ENCODE assay signal across 8 cellular contexts in genomic region chr2:42663106-42663755, GRCh38.
DNase-seq lines count a peak whose midpoint lies in the region; ATAC-seq and TF ChIP-seq lines count a peak whose summit lies in the region.

No MANE protein-coding gene starts in this region.

- H3K4me3 ChIP-seq in HCT116 (replicated peaks in 1 of 2; ENCODE audit: low read depth in 1 of 2, low read length in 2 of 2) = no peak overlapping the region
- no peak overlapping the region for H3K4me3 ChIP-seq in MM.1S (ENCODE audit: low read length)
- no peak overlapping the region for H3K4me3 ChIP-seq in psoas muscle

- DNase-seq in GM10248 (ENCODE audit: extremely low spot score) (peak; percentile 78), HCT116 (ENCODE audit: low read depth, low spot score) (peak; percentile 46), MM.1S (peak; percentile 71), SK-N-DZ (ENCODE audit: low spot score) (peak; percentile 67), head of caudate nucleus (peak; percentile 38 to 87 (median 68)), psoas muscle (peak; percentile 47 to 76), GOT3 (lab: John Stamatoyannopoulos, UW) (no peak)
- peak; percentile 61 for DNase-seq in activated naive CD4-positive, alpha-beta T cell treated with anti-CD3 and anti-CD28 coated beads, Interleukin-2, amount 50 U/mL, for 16 hours

- POLR2A ChIA-PET in GM10248 (lab: Yijun Ruan, JAX) = interaction anchor here (0.6 kb wide), 1 partner anchor 316 kb away, joined by 5 read pairs; no protein-coding TSS in a partner anchor
- POLR2A ChIA-PET in HCT116 (lab: Charles Lee) = no interaction called here

- RAD21 ChIA-PET in HCT116 (lab: Charles Lee; ENCODE audit: low non-redundant PET in 1 of 2, low total read pairs in 2 of 2, uncharacterized antibody in 2 of 2, unreplicated experiment in 2 of 2) = interaction anchor here (0.6 to 0.7 kb wide), 2 partner anchors 185 to 851 kb away, joined by 3 to 4 read pairs; no protein-coding TSS in a partner anchor

- H3K79me2 ChIP-seq in HCT116 (ENCODE audit: insufficient read depth, low read length) = no peaks in the 10 kb centered on the region
- H3K79me2 ChIP-seq in MM.1S (ENCODE audit: low read length) = no peaks in the 10 kb centered on the region

- H3K4me1 ChIP-seq in HCT116 (ENCODE audit: control insufficient read depth in 1 of 2, insufficient read depth in 2 of 2, low read length in 2 of 2) (no peaks in the 10 kb centered on the region), MM.1S (ENCODE audit: low read length) (no peaks in the 10 kb centered on the region), psoas muscle (no peaks in the 10 kb centered on the region)

- no peaks in the 10 kb centered on the region for H3F3A ChIP-seq in MM.1S (ENCODE audit: insufficient read depth, low read length)

- H3K27ac ChIP-seq in HCT116 (ENCODE audit: low read depth, low read length) = no peak overlapping the region
- H3K27ac ChIP-seq in MM.1S (ENCODE audit: low read length) = no peak overlapping the region
- no peak overlapping the region for H3K27ac ChIP-seq in psoas muscle

- intact Hi-C loops in HCT116 (cut with micrococcal nuclease) (loop anchor here (1.0 to 10.0 kb wide), 4 partner anchors 151 to 798 kb away; no protein-coding TSS in a partner anchor), head of caudate nucleus (cut with DNase I) (loop anchor here (10.0 kb wide), 1 partner anchor 168 kb away; the partner anchor contains the start of gene KCNG3), psoas muscle (cut with DNase I) (loop anchor here in 1 of 2 donors (2.0 to 5.0 kb wide), 2 partner anchors 151 to 168 kb away; no protein-coding TSS in a partner anchor)

- H3K4me2 ChIP-seq in HCT116 (ENCODE audit: low read length) = no peak overlapping the region
- no peak overlapping the region for H3K4me2 ChIP-seq in MM.1S (ENCODE audit: low read depth, low read length)

- no peak overlapping the region for H3K9ac ChIP-seq in HCT116 (ENCODE audit: low read length)
- H3K9ac ChIP-seq in MM.1S (ENCODE audit: low read length) = no peak overlapping the region

- TF ChIP-seq RAD21 in HCT116 (IDR thresholded peaks at IDR 0.05; ENCODE audit: low read depth) = peak; percentile 92

- H3K9me2 ChIP-seq in HCT116 (ENCODE audit: insufficient read depth) = no peaks in the 10 kb centered on the region
- no peaks in the 10 kb centered on the region for H3K9me2 ChIP-seq in MM.1S (replicated peaks; ENCODE audit: insufficient read depth, low read length)

- TF ChIP-seq CTCF in GM10248 (IDR thresholded peaks at IDR 0.05; ENCODE audit: control extremely low read depth, extremely low read depth, low read depth, missing control alignments) (peak; percentile 98), HCT116 (IDR thresholded peaks at IDR 0.05 in 2 of 3, conservative IDR thresholded peaks at IDR 0.05 in 1 of 3; ENCODE audit: borderline replicate concordance in 1 of 3, insufficient read depth in 1 of 3, low read depth in 2 of 3, low read length in 2 of 3) (peak; percentile 90 to 99 (median 98)), MM.1S (IDR thresholded peaks at IDR 0.05; ENCODE audit: low read length) (peak; percentile 96), psoas muscle (IDR thresholded peaks at IDR 0.05) (peak; percentile 94)

- no peaks in the 10 kb centered on the region for H4K20me1 ChIP-seq in HCT116 (ENCODE audit: insufficient read depth)
- no peaks in the 10 kb centered on the region for H4K20me1 ChIP-seq in MM.1S (ENCODE audit: insufficient read depth, low read length)

- H2AFZ ChIP-seq in HCT116 (ENCODE audit: low read depth, low read length, poor library complexity, severe bottlenecking) (no peak overlapping the region), MM.1S (ENCODE audit: low read length) (no peak overlapping the region)

- H3K36me3 ChIP-seq in HCT116 (ENCODE audit: control insufficient read depth in 1 of 2, insufficient read depth in 2 of 2, low read length in 2 of 2) (no peaks in the 10 kb centered on the region), MM.1S (replicated peaks; ENCODE audit: insufficient read depth, low read length) (no peaks in the 10 kb centered on the region), psoas muscle (ENCODE audit: insufficient read depth in 1 of 2, low read depth in 1 of 2) (peaks cover 0 to 15% of the 10 kb centered on the region in 2 donors)

- CTCF ChIA-PET in GM10248 (lab: Yijun Ruan, JAX) (interaction anchor here (0.6 to 3.6 kb wide), 55 partner anchors 9 to 567 kb away, joined by 3 to 55 read pairs (median 4); partner anchors contain the start of genes COX7A2L and KCNG3), HCT116 (lab: Charles Lee) (interaction anchor here (0.6 to 1.8 kb wide), 7 partner anchors 9 to 495 kb away, joined by 3 to 9 read pairs (median 5); no protein-coding TSS in a partner anchor)

- no peaks in the 10 kb centered on the region for H3K9me3 ChIP-seq in HCT116 (ENCODE audit: control insufficient read depth in 1 of 2, insufficient read depth in 1 of 2, low read depth in 1 of 2, low read length in 2 of 2)
- no peaks in the 10 kb centered on the region for H3K9me3 ChIP-seq in MM.1S (replicated peaks; ENCODE audit: insufficient read depth, low read length)
- no peaks in the 10 kb centered on the region for H3K9me3 ChIP-seq in psoas muscle

- 25 to 41% (median 33%) methylated on average over 3 of the region's 3 CpGs for WGBS in psoas muscle, 3 donors

- ATAC-seq in HCT116 (peak; percentile 97), psoas muscle (peak; percentile 71 to 93 (median 88))

- H3K27me3 ChIP-seq in HCT116 (ENCODE audit: insufficient read depth, low read length) (no peaks in the 10 kb centered on the region), MM.1S (replicated peaks; ENCODE audit: insufficient read depth, low read length) (no peaks in the 10 kb centered on the region), psoas muscle (ENCODE audit: insufficient read depth in 3 of 3, low read length in 2 of 3) (no peaks in the 10 kb centered on the region)

- TF ChIP-seq POLR2A in HCT116 (IDR thresholded peaks at IDR 0.05; ENCODE audit: borderline replicate concordance, extremely low read depth, insufficient read depth, insufficient read length) = no peak

- BruUV-seq in HCT116 (replicated peaks; lab: Mats Ljungman, UMichigan) = no TSS peak

TF ChIP-seq in HCT116, 20 proteins besides CTCF, POLR2A, EP300 and RAD21:
- TF ChIP-seq, protein P1, sequence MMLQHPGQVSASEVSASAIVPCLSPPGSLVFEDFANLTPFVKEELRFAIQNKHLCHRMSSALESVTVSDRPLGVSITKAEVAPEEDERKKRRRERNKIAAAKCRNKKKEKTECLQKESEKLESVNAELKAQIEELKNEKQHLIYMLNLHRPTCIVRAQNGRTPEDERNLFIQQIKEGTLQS (IDR thresholded peaks at IDR 0.05) = no peak
- TF ChIP-seq YY1 (IDR thresholded peaks at IDR 0.05; ENCODE audit: extremely low read depth, insufficient replicate concordance, low read depth, low read length) = peak; percentile 4
